In the genomic region with DNA sequence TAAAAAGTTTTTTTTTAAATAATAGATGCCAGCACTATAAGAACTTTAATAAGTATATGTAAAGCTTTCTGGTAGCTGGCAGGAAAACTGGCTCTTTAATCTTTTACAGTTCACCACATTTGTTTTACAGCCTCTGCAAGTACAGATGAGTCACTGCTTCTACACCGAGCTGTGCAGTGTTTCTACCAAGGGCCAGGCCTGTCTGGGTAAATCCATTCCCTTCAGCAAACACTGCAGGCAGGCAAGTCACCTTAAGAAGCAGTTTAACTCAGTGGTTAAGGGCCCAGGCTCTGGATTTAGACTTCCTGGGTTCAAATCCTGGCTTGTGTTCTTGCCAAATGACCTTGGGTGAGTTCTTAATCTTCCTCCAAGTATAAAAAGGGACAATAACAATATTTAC, we compare ENCODE assay signal across 18 cellular contexts.
A peak's percentile ranks its signal among the peaks of the same experiment; 100 is the strongest.
DNase-seq lines count a peak whose midpoint lies in the region; FAIRE-seq and TF ChIP-seq lines count a peak whose summit lies in the region.
"Had no signal": no experiment of that assay in that cellular context is flagged by ENCODE, and none has a peak within 500 bp of the region (broad histone marks: within the 10 kb centered on the region; RNA-seq: fewer than 3 reads in every experiment).

No MANE protein-coding gene starts in this region.

- H3K4me1 ChIP-seq in kidney (ENCODE audit: control insufficient read depth in 1 of 2, insufficient read depth in 1 of 2, low read depth in 1 of 2, low read length in 2 of 2): no peaks in the 10 kb centered on the region
- H3K4me1 ChIP-seq: BLaER1 treated with 17β-estradiol and CSF1 and Interleukin-3, amounts not matched to agents 10 nM and 100 nM; suprapubic skin had no signal

- no peak overlapping the region for H3K9ac ChIP-seq in kidney (ENCODE audit: low read length in 2 of 2)
- H3K9ac ChIP-seq: BLaER1 treated with 17β-estradiol and CSF1 and Interleukin-3, amounts not matched to agents 10 nM and 100 nM had no signal

- no peaks in the 10 kb centered on the region for H3K9me3 ChIP-seq in kidney (ENCODE audit: control insufficient read depth in 1 of 2, low read length in 2 of 2)
- H3K9me3 ChIP-seq: BLaER1 treated with 17β-estradiol and CSF1 and Interleukin-3, amounts not matched to agents 10 nM and 100 nM; suprapubic skin had no signal

- DNase-seq in stimulated activated CD4-positive, alpha-beta T cell treated with anti-CD3 and anti-CD28 coated beads, Interleukin-1b, Interleukin-23, amount 100 ng/mL, for 48 hours: peak; percentile 24
- no peak for DNase-seq in stimulated activated CD4-positive, alpha-beta T cell treated with anti-CD3 and anti-CD28 coated beads, Interleukin-2, amount 100 ng/mL, for 48 hours
- DNase-seq in NCI-H226 (peak; percentile 39), fibroblast of villous mesenchyme (ENCODE audit: low read depth) (peak; percentile 86), GOT3 (lab: John Stamatoyannopoulos, UW) (no peak), kidney (no peak), amniotic stem cell (lab: John Stamatoyannopoulos, UW) (no peak)
- DNase-seq in stimulated activated naive CD4-positive, alpha-beta T cell (lab: John Stamatoyannopoulos, UW): no peak
- DNase-seq: activated CD4-positive, alpha-beta T cell treated with anti-CD3 and anti-CD28 coated beads, Interleukin-2, amount 50 U/mL, for 4 hours; activated effector memory CD4-positive, alpha-beta T cell treated with anti-CD3 and anti-CD28 coated beads, Interleukin-2, amount 50 U/mL, for 16 hours; effector CD4-positive, alpha-beta T cell; Karpas-422; NCI-H1930; SHP77 had no signal

- H3K27ac ChIP-seq in kidney (ENCODE audit: low read depth in 2 of 2, low read length in 2 of 2): no peak overlapping the region
- H3K27ac ChIP-seq: BLaER1 treated with 17β-estradiol and CSF1 and Interleukin-3, amounts not matched to agents 10 nM and 100 nM; HL-60; suprapubic skin had no signal

- FAIRE-seq in kidney (lab: Jason Lieb, UNC): no peak

- H3K36me3 ChIP-seq in kidney (ENCODE audit: control insufficient read depth in 1 of 2, insufficient read depth in 2 of 2, low read length in 2 of 2): no peaks in the 10 kb centered on the region
- H3K36me3 ChIP-seq: BLaER1 treated with 17β-estradiol and CSF1 and Interleukin-3, amounts not matched to agents 10 nM and 100 nM; suprapubic skin had no signal

- intact Hi-C loops in kidney (cut with DNase I): no loop called here

- TF ChIP-seq CTCF in fibroblast of villous mesenchyme (IDR thresholded peaks at IDR 0.05; ENCODE audit: insufficient read depth, low read depth, low read length) (no peak), kidney (IDR thresholded peaks at IDR 0.05; ENCODE audit: borderline replicate concordance, extremely low read depth, insufficient read depth) (no peak)

- no peak overlapping the region for H3K4me3 ChIP-seq in fibroblast of villous mesenchyme (ENCODE audit: low read depth, low read length)
- no peak overlapping the region for H3K4me3 ChIP-seq in kidney (ENCODE audit: low read length in 2 of 2)
- H3K4me3 ChIP-seq: BLaER1 treated with 17β-estradiol and CSF1 and Interleukin-3, amounts not matched to agents 10 nM and 100 nM; smooth muscle cell; suprapubic skin had no signal

Comparison
In these comparisons a context has a peak if more than half of its experiments do, and no peak if none do; other contexts are left out.
1. DNase-seq: peak in stimulated activated CD4-positive, alpha-beta T cell treated with anti-CD3 and anti-CD28 coated beads, Interleukin-1b, Interleukin-23, amount 100 ng/mL, for 48 hours (single experiment), NCI-H226 (single experiment) and fibroblast of villous mesenchyme (single experiment); none in stimulated activated CD4-positive, alpha-beta T cell treated with anti-CD3 and anti-CD28 coated beads, Interleukin-2, amount 100 ng/mL, for 48 hours (0 of 2), GOT3 (single experiment), kidney (single experiment), stimulated activated naive CD4-positive, alpha-beta T cell (0 of 6) and amniotic stem cell (single experiment).